In genomic region chr2:191665286-191665685, GRCh38 we compare ENCODE assay signal across 2 cellular contexts.
TF ChIP-seq lines count a peak whose summit lies in the region.

No MANE protein-coding gene starts in this region.

TF ChIP-seq in K562, 482 proteins besides CTCF, POLR2A, EP300 and RAD21:
- no peak for TF ChIP-seq NR2C2 (CRISPR knock-in tag; IDR thresholded peaks at IDR 0.05)
- peak; percentile 39; the same call in 1 of the 2 replicates for TF ChIP-seq NR2C2 (tag; IDR thresholded peaks at IDR 0.05)
- TF ChIP-seq ARID1B (IDR thresholded peaks at IDR 0.05), result 0 out of 2 replicates have a peak, but pooled peaks have one; percentile 13
- TF ChIP-seq ZNF175 (CRISPR knock-in tag; IDR thresholded peaks at IDR 0.05; ENCODE audit: low read depth), result 0 out of 2 replicates have a peak, but pooled peaks have one; percentile 36
- TF ChIP-seq ZNF75A (CRISPR knock-in tag; IDR thresholded peaks at IDR 0.05), result peak; percentile 96
- TF ChIP-seq FOSL1 (tag; conservative IDR thresholded peaks at IDR 0.05), result peak; percentile 86
- no peak for TF ChIP-seq MTA1 (IDR thresholded peaks at IDR 0.05; ENCODE audit: borderline replicate concordance)
- TF ChIP-seq, protein P1, sequence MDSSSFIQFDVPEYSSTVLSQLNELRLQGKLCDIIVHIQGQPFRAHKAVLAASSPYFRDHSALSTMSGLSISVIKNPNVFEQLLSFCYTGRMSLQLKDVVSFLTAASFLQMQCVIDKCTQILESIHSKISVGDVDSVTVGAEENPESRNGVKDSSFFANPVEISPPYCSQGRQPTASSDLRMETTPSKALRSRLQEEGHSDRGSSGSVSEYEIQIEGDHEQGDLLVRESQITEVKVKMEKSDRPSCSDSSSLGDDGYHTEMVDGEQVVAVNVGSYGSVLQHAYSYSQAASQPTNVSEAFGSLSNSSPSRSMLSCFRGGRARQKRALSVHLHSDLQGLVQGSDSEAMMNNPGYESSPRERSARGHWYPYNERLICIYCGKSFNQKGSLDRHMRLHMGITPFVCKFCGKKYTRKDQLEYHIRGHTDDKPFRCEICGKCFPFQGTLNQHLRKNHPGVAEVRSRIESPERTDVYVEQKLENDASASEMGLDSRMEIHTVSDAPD (CRISPR knock-in tag; IDR thresholded peaks at IDR 0.05), result no peak
- TF ChIP-seq GABPA (tag; conservative IDR thresholded peaks at IDR 0.05; ENCODE audit: low read depth), result no peak
- TF ChIP-seq JUND (IDR thresholded peaks at IDR 0.05; ENCODE audit: borderline replicate concordance, low read depth, low read length), result peak; percentile 40; the same call in 1 of the 2 replicates
- TF ChIP-seq JUND (tag; IDR thresholded peaks at IDR 0.05; ENCODE audit: borderline replicate concordance, low read depth, low read length), result no peak

TF ChIP-seq in HepG2, 621 proteins besides CTCF, POLR2A, EP300 and RAD21:
- TF ChIP-seq SSRP1 (CRISPR knock-in tag; IDR thresholded peaks at IDR 0.05), result no peak
